21 cellular contexts compared by ENCODE assay signal in the genomic region with DNA sequence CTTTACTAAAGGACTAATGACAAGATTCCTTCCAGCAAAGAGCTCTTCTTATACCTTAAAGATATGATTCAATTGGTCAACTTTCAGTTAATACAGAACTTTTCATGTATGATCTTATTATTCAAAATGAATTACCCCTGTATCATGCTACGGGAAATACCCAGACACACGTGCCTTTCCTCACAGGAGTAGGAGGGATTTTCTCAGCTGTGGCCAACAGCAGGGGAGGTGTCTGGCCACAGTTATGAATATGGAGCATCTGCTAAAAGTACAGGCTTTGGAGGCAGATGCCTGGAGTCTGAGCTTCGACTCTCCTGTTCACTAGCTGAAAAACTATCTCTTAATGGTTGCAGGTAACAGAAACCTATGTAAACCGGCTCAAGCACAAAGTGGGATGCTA.
"Had no signal": no experiment of that assay in that cellular context is flagged by ENCODE, and none has a peak within 500 bp of the region (broad histone marks: within the 10 kb centered on the region; RNA-seq: fewer than 3 reads in every experiment).

No MANE protein-coding gene starts in this region.

- ATAC-seq: effector memory CD8-positive, alpha-beta T cell; left cardiac atrium; naive thymus-derived CD4-positive, alpha-beta T cell; pancreas; sciatic nerve; stimulated activated memory B cell treated with anti-CD40 and anti-IgM and Interleukin-4, amounts not matched to agents 10 μg/mL and 1 μg/mL and 100 μg/mL, for 72 hours had no signal

- H3K4me3 Mint-ChIP-seq: effector memory CD8-positive, alpha-beta T cell; naive thymus-derived CD4-positive, alpha-beta T cell; stimulated activated memory B cell treated with anti-CD40 and anti-IgM and Interleukin-4, amounts not matched to agents 10 μg/mL and 1 μg/mL and 100 μg/mL, for 72 hours had no signal

- H3K27ac ChIP-seq: adrenal gland, epithelial cell of prostate, hepatocyte, pancreas, thyroid gland had no signal

- DNase-seq: activated CD4-positive, alpha-beta T cell treated with anti-CD3 and anti-CD28 coated beads, Interleukin-2, amount 50 U/mL, for 1 hour; activated CD8-positive, alpha-beta memory T cell treated with anti-CD3 and anti-CD28 coated beads for 24 hours; activated CD8-positive, alpha-beta memory T cell treated with anti-CD3 and anti-CD28 coated beads, Interleukin-2, amount 50 U/mL, for 48 hours; activated naive CD4-positive, alpha-beta T cell; adrenal gland; dermis blood vessel endothelial cell; effector memory CD8-positive, alpha-beta T cell; foreskin fibroblast; left cardiac atrium; mesendoderm; naive thymus-derived CD4-positive, alpha-beta T cell; pancreas; stimulated activated CD4-positive, alpha-beta T cell treated with anti-CD3 and anti-CD28 coated beads, Interleukin-4, amount 100 ng/mL, for 24 hours; T-helper 1 cell; T1000; thyroid gland had no signal

- H3K27me3 Mint-ChIP-seq: effector memory CD8-positive, alpha-beta T cell; naive thymus-derived CD4-positive, alpha-beta T cell; stimulated activated memory B cell treated with anti-CD40 and anti-IgM and Interleukin-4, amounts not matched to agents 10 μg/mL and 1 μg/mL and 100 μg/mL, for 72 hours had no signal

- H3K9me3 Mint-ChIP-seq: effector memory CD8-positive, alpha-beta T cell; stimulated activated memory B cell treated with anti-CD40 and anti-IgM and Interleukin-4, amounts not matched to agents 10 μg/mL and 1 μg/mL and 100 μg/mL, for 72 hours had no signal

- H3K36me3 ChIP-seq: adrenal gland, pancreas, thyroid gland had no signal

- H3K27me3 ChIP-seq: adrenal gland, hepatocyte, pancreas, thyroid gland had no signal

- H3K27ac Mint-ChIP-seq: stimulated activated memory B cell treated with anti-CD40 and anti-IgM and Interleukin-4, amounts not matched to agents 10 μg/mL and 1 μg/mL and 100 μg/mL, for 72 hours had no signal

- H3K4me1 ChIP-seq: adrenal gland, pancreas had no signal

- H3K4me3 ChIP-seq: adrenal gland, hepatocyte, pancreas, smooth muscle cell, thyroid gland had no signal

- H3K9me3 ChIP-seq: adrenal gland, pancreas, thyroid gland had no signal
